ENCODE assay signal across 8 cellular contexts in genomic region chr10:24483701-24484100, GRCh38.
DNase-seq lines count a peak whose midpoint lies in the region; ATAC-seq and TF ChIP-seq lines count a peak whose summit lies in the region.

No MANE protein-coding gene starts in this region.

- no peaks in the 10 kb centered on the region for H3K27me3 ChIP-seq in upper lobe of left lung

- peaks cover 0 to 28% (median 19%) of the 10 kb centered on the region in 4 donors for H3K4me1 ChIP-seq in upper lobe of left lung

- H3K4me3 ChIP-seq in upper lobe of left lung, result no peak overlapping the region

- WGBS in upper lobe of left lung, 2 donors, result 31 to 63% methylated on average over 3 of the region's 3 CpGs

- no peak for TF ChIP-seq CTCF in upper lobe of left lung (IDR thresholded peaks at IDR 0.05)

- in situ Hi-C loops in ACHN (cut with HindIII; ENCODE audit: low pct_ligation_motif_present, low pct_unique_long_range_greater_than_20kb, low sequenced_read_pairs), result no loop called here

- ATAC-seq in GM18870 (IDR thresholded peaks at IDR 0.05; ENCODE audit: unreplicated experiment) (peak; percentile 88), HG03457 (IDR thresholded peaks at IDR 0.05; ENCODE audit: unreplicated experiment) (peak; percentile 79), upper lobe of left lung (ENCODE audit: low FRiP score in 2 of 2) (peak; percentile 77 to 92), GM21717 (IDR thresholded peaks at IDR 0.05; ENCODE audit: unreplicated experiment) (no peak)

- peak; percentile 50 for DNase-seq in ACHN
- DNase-seq in T-helper 2 cell treated with Interferon-gamma antibody and Interleukin-4, amounts not matched to agents 5 μg/mL and 100 μg/mL, for 36 hours (ENCODE audit: low spot score), result no peak
- DNase-seq in head of caudate nucleus, result peak in 39 of 42 donors; percentile 6 to 86 (median 56)
- DNase-seq in upper lobe of left lung, result peak in 1 of 2 donors; percentile 87
- DNase-seq in NCI-H510A treated with DMSO at 0.1 percent for 48 hours (lab: John Stamatoyannopoulos, UW), result no peak

- no peaks in the 10 kb centered on the region for H3K9me3 ChIP-seq in upper lobe of left lung

- TF ChIP-seq EP300 in upper lobe of left lung (IDR thresholded peaks at IDR 0.05), result peak in 2 of 4 donors; percentile 24 to 40

- intact Hi-C loops in head of caudate nucleus (cut with DNase I), result no loop called here

- TF ChIP-seq POLR2A in upper lobe of left lung (IDR thresholded peaks at IDR 0.05), result no peak

- peak overlapping the region in 3 of 4 donors; percentile 49 to 66 (median 64) for H3K27ac ChIP-seq in upper lobe of left lung

- H3K4me3 Mint-ChIP-seq in T-helper 2 cell treated with Interferon-gamma antibody and Interleukin-4, amounts not matched to agents 5 μg/mL and 100 μg/mL, for 36 hours, result no peak overlapping the region

- peaks cover 5% of the 10 kb centered on the region for H3K4me1 Mint-ChIP-seq in T-helper 2 cell treated with Interferon-gamma antibody and Interleukin-4, amounts not matched to agents 5 μg/mL and 100 μg/mL, for 36 hours (ENCODE audit: low read depth)

- no peaks in the 10 kb centered on the region for H3K36me3 ChIP-seq in upper lobe of left lung

- peaks cover 6% of the 10 kb centered on the region for H3K9me3 Mint-ChIP-seq in T-helper 2 cell treated with Interferon-gamma antibody and Interleukin-4, amounts not matched to agents 5 μg/mL and 100 μg/mL, for 36 hours

- H3K27me3 Mint-ChIP-seq in T-helper 2 cell treated with Interferon-gamma antibody and Interleukin-4, amounts not matched to agents 5 μg/mL and 100 μg/mL, for 36 hours (ENCODE audit: low read depth), result peaks cover 5% of the 10 kb centered on the region

- no peaks in the 10 kb centered on the region for H3K36me3 Mint-ChIP-seq in T-helper 2 cell treated with Interferon-gamma antibody and Interleukin-4, amounts not matched to agents 5 μg/mL and 100 μg/mL, for 36 hours (ENCODE audit: low read depth)

- peak overlapping the region; percentile 32 for H3K27ac Mint-ChIP-seq in T-helper 2 cell treated with Interferon-gamma antibody and Interleukin-4, amounts not matched to agents 5 μg/mL and 100 μg/mL, for 36 hours

Comparison
In these comparisons a context has a peak if more than half of its experiments do, and no peak if none do; other contexts are left out.
1. DNase-seq: peak in ACHN (single experiment) and head of caudate nucleus (39 of 42); none in T-helper 2 cell treated with Interferon-gamma antibody and Interleukin-4, amounts not matched to agents 5 μg/mL and 100 μg/mL, for 36 hours (single experiment) and NCI-H510A treated with DMSO at 0.1 percent for 48 hours (single experiment).